In the genomic region with DNA sequence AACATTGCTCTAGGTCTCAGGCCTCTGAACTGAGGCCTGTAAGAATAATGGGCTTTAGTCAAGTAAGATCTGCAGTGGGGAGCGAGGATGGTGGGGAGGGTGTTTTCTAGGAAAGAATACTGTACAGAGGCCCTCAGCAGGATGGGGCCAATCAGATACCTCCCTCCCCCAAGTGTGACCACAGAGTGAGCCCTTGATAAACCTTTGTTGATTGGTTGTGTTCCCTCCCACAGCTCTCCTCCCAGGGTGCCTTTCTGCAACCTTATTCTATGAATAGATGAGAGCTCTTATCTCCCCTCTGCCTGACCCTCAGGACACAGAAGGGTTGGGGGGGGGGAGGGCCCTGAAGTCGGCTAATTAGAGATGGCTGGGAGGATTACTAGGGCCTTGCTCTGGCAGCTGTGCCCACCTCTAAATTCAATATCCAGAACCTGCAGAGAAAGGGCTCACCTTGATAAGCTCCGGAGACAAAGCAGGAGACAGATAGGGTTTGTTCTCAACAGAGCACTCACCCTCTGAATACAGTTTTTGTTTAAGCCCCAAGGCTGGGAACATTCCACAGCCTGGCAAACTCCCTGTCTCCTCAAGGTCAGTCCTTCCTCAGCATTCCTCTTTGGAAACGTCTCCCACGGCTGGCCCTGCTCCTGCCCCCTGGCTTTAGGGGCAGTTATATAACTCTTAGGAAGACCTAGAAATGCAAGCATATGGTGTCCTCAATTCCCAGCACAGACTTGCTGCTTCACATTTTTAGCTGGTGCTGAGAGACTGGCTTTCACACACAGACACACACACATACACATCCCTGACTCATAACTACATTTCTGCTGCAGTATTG, we compare ENCODE assay signal across 1 cellular context.
TF ChIP-seq lines count a peak whose summit lies in the region.

No MANE protein-coding gene starts in this region.

TF ChIP-seq in HepG2, 621 proteins besides CTCF, POLR2A, EP300 and RAD21 (continued from another document):
- TF ChIP-seq, protein P1, sequence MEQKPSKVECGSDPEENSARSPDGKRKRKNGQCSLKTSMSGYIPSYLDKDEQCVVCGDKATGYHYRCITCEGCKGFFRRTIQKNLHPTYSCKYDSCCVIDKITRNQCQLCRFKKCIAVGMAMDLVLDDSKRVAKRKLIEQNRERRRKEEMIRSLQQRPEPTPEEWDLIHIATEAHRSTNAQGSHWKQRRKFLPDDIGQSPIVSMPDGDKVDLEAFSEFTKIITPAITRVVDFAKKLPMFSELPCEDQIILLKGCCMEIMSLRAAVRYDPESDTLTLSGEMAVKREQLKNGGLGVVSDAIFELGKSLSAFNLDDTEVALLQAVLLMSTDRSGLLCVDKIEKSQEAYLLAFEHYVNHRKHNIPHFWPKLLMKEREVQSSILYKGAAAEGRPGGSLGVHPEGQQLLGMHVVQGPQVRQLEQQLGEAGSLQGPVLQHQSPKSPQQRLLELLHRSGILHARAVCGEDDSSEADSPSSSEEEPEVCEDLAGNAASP (CRISPR knock-in tag; IDR thresholded peaks at IDR 0.05; ENCODE audit: borderline replicate concordance): peak; percentile 50; the same call in 1 of the 2 replicates
- TF ChIP-seq ZC3H4 (CRISPR knock-in tag; IDR thresholded peaks at IDR 0.05; ENCODE audit: borderline replicate concordance) (0 out of 2 replicates have a peak, but pooled peaks have one; percentile 61), ZNF121 (CRISPR knock-in tag; IDR thresholded peaks at IDR 0.05) (no peak), THYN1 (CRISPR knock-in tag; IDR thresholded peaks at IDR 0.05; ENCODE audit: borderline replicate concordance, low read depth) (no peak), ZNF331 (CRISPR knock-in tag; IDR thresholded peaks at IDR 0.05) (0 out of 2 replicates have a peak, but pooled peaks have one; percentile 5), TARDBP (CRISPR knock-in tag; IDR thresholded peaks at IDR 0.05) (0 out of 2 replicates have a peak, but pooled peaks have one; percentile 49), DNMT3B (CRISPR knock-in tag; conservative IDR thresholded peaks at IDR 0.05) (no peak), ZNF557 (CRISPR knock-in tag; IDR thresholded peaks at IDR 0.05) (no peak), BCL6 (CRISPR knock-in tag; IDR thresholded peaks at IDR 0.05) (peak; percentile 74), PATZ1 (CRISPR knock-in tag; IDR thresholded peaks at IDR 0.05) (no peak; the same call in 1 of the 2 replicates)
- TF ChIP-seq, protein P2, sequence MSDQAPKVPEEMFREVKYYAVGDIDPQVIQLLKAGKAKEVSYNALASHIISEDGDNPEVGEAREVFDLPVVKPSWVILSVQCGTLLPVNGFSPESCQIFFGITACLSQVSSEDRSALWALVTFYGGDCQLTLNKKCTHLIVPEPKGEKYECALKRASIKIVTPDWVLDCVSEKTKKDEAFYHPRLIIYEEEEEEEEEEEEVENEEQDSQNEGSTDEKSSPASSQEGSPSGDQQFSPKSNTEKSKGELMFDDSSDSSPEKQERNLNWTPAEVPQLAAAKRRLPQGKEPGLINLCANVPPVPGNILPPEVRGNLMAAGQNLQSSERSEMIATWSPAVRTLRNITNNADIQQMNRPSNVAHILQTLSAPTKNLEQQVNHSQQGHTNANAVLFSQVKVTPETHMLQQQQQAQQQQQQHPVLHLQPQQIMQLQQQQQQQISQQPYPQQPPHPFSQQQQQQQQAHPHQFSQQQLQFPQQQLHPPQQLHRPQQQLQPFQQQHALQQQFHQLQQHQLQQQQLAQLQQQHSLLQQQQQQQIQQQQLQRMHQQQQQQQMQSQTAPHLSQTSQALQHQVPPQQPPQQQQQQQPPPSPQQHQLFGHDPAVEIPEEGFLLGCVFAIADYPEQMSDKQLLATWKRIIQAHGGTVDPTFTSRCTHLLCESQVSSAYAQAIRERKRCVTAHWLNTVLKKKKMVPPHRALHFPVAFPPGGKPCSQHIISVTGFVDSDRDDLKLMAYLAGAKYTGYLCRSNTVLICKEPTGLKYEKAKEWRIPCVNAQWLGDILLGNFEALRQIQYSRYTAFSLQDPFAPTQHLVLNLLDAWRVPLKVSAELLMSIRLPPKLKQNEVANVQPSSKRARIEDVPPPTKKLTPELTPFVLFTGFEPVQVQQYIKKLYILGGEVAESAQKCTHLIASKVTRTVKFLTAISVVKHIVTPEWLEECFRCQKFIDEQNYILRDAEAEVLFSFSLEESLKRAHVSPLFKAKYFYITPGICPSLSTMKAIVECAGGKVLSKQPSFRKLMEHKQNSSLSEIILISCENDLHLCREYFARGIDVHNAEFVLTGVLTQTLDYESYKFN (CRISPR knock-in tag; conservative IDR thresholded peaks at IDR 0.05): no peak
- TF ChIP-seq, protein P3, sequence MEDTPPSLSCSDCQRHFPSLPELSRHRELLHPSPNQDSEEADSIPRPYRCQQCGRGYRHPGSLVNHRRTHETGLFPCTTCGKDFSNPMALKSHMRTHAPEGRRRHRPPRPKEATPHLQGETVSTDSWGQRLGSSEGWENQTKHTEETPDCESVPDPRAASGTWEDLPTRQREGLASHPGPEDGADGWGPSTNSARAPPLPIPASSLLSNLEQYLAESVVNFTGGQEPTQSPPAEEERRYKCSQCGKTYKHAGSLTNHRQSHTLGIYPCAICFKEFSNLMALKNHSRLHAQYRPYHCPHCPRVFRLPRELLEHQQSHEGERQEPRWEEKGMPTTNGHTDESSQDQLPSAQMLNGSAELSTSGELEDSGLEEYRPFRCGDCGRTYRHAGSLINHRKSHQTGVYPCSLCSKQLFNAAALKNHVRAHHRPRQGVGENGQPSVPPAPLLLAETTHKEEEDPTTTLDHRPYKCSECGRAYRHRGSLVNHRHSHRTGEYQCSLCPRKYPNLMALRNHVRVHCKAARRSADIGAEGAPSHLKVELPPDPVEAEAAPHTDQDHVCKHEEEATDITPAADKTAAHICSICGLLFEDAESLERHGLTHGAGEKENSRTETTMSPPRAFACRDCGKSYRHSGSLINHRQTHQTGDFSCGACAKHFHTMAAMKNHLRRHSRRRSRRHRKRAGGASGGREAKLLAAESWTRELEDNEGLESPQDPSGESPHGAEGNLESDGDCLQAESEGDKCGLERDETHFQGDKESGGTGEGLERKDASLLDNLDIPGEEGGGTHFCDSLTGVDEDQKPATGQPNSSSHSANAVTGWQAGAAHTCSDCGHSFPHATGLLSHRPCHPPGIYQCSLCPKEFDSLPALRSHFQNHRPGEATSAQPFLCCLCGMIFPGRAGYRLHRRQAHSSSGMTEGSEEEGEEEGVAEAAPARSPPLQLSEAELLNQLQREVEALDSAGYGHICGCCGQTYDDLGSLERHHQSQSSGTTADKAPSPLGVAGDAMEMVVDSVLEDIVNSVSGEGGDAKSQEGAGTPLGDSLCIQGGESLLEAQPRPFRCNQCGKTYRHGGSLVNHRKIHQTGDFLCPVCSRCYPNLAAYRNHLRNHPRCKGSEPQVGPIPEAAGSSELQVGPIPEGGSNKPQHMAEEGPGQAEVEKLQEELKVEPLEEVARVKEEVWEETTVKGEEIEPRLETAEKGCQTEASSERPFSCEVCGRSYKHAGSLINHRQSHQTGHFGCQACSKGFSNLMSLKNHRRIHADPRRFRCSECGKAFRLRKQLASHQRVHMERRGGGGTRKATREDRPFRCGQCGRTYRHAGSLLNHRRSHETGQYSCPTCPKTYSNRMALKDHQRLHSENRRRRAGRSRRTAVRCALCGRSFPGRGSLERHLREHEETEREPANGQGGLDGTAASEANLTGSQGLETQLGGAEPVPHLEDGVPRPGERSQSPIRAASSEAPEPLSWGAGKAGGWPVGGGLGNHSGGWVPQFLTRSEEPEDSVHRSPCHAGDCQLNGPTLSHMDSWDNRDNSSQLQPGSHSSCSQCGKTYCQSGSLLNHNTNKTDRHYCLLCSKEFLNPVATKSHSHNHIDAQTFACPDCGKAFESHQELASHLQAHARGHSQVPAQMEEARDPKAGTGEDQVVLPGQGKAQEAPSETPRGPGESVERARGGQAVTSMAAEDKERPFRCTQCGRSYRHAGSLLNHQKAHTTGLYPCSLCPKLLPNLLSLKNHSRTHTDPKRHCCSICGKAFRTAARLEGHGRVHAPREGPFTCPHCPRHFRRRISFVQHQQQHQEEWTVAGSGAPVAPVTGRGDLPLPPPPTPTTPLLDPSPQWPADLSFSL (CRISPR knock-in tag; IDR thresholded peaks at IDR 0.05): no peak
